ENCODE assay signal across 36 cellular contexts in the genomic region with DNA sequence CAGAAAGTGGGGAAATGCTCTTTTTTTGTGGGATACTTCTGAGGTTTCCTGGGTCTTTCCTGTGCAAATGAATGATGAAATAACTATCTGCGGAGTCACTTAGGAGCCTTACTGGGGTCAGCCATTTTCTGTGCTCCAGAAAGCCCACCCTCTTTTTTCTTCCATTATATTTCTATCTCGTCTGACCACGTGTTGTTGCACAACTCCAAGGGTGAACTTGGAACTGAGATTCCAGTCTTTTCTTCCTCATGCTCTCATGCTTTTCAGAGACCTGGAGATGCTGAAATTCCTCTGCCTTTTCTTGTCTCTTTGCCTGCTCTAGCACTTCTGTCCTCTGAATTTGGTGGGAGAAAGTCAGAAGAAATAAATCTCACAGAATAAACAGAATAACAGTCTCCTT. TPM values are rescaled to one million over a fixed set of nuclear protein-coding genes. Genes with fewer than 3 reads are reported as not detected.
"Had no signal": no experiment of that assay in that cellular context is flagged by ENCODE, and none has a peak within 500 bp of the region (broad histone marks: within the 10 kb centered on the region; RNA-seq: fewer than 3 reads in every experiment).

No MANE protein-coding gene starts in this region.

- H3K36me3 ChIP-seq: adrenal gland, ascending aorta, breast epithelium, esophagus muscularis mucosa, gastrocnemius medialis had no signal

- H3K4me3 ChIP-seq: adrenal gland, ascending aorta, breast epithelium, esophagus muscularis mucosa, gastrocnemius medialis had no signal

- H3K4me3 Mint-ChIP-seq: activated CD4-positive, alpha-beta memory T cell treated with anti-CD3 and anti-CD28 coated beads for 36 hours; activated CD4-positive, alpha-beta T cell treated with anti-CD3 and anti-CD28 coated beads for 36 hours; activated CD4-positive, alpha-beta T cell treated with anti-CD3 and anti-CD28 coated beads, Interleukin-2, amount 10 ng/mL, durations not matched to agents 24 days and 14 days; activated CD8-positive, alpha-beta memory T cell treated with anti-CD3 and anti-CD28 coated beads, Interleukin-2, amount 10 ng/mL, durations not matched to agents 7 days and 5 days; activated CD8-positive, alpha-beta T cell treated with anti-CD3 and anti-CD28 coated beads, Interleukin-2, amount 10 ng/mL, durations not matched to agents 7 days and 5 days; activated naive CD4-positive, alpha-beta T cell treated with anti-CD3 and anti-CD28 coated beads for 36 hours; activated naive CD4-positive, alpha-beta T cell treated with anti-CD3 and anti-CD28 coated beads, Interleukin-2, amount 50 U/mL, for 24 hours; activated naive CD8-positive, alpha-beta T cell treated with anti-CD3 and anti-CD28 coated beads for 36 hours; activated naive CD8-positive, alpha-beta T cell treated with anti-CD3 and anti-CD28 coated beads, Interleukin-2, amount 50 U/mL, for 24 hours; activated T-helper 1 cell treated with anti-CD3 and anti-CD28 coated beads, Interleukin-12 subunit alpha, Interleukin-12 subunit beta, Interleukin-2, Interleukin-4 antibody, amounts not matched to agents 30 ng/mL and 10 ng/mL and 1 ng/mL, durations not matched to agents 14 hours and 24 hours and 36 hours; central memory CD8-positive, alpha-beta T cell; effector memory CD8-positive, alpha-beta T cell had no signal

- H3K9me3 Mint-ChIP-seq: activated CD4-positive, alpha-beta memory T cell treated with anti-CD3 and anti-CD28 coated beads for 36 hours; activated CD4-positive, alpha-beta T cell treated with anti-CD3 and anti-CD28 coated beads, Interleukin-2, amount 10 ng/mL, durations not matched to agents 24 days and 14 days; activated naive CD4-positive, alpha-beta T cell treated with anti-CD3 and anti-CD28 coated beads for 36 hours; activated naive CD4-positive, alpha-beta T cell treated with anti-CD3 and anti-CD28 coated beads, Interleukin-2, amount 50 U/mL, for 24 hours; activated naive CD8-positive, alpha-beta T cell treated with anti-CD3 and anti-CD28 coated beads for 36 hours; activated naive CD8-positive, alpha-beta T cell treated with anti-CD3 and anti-CD28 coated beads, Interleukin-2, amount 50 U/mL, for 24 hours; activated T-helper 1 cell treated with anti-CD3 and anti-CD28 coated beads, Interleukin-12 subunit alpha, Interleukin-12 subunit beta, Interleukin-2, Interleukin-4 antibody, amounts not matched to agents 30 ng/mL and 10 ng/mL and 1 ng/mL, durations not matched to agents 14 hours and 24 hours and 36 hours; activated T-helper 2 cell treated with anti-CD3 and anti-CD28 coated beads, Interferon-gamma antibody, Interleukin-2, Interleukin-4, amounts not matched to agents 10 μg/mL and 5 μg/mL and 100 μg/mL, durations not matched to agents 14 hours and 24 hours and 36 hours; brain; central memory CD8-positive, alpha-beta T cell; effector memory CD8-positive, alpha-beta T cell had no signal

- H3K4me1 Mint-ChIP-seq: activated CD4-positive, alpha-beta T cell treated with anti-CD3 and anti-CD28 coated beads for 36 hours; activated CD4-positive, alpha-beta T cell treated with anti-CD3 and anti-CD28 coated beads, Interleukin-2, amount 10 ng/mL, durations not matched to agents 24 days and 14 days; activated CD8-positive, alpha-beta memory T cell treated with anti-CD3 and anti-CD28 coated beads, Interleukin-2, amount 10 ng/mL, durations not matched to agents 7 days and 5 days; activated naive CD4-positive, alpha-beta T cell treated with anti-CD3 and anti-CD28 coated beads, Interleukin-2, amount 50 U/mL, for 24 hours; activated naive CD8-positive, alpha-beta T cell treated with anti-CD3 and anti-CD28 coated beads for 36 hours; activated naive CD8-positive, alpha-beta T cell treated with anti-CD3 and anti-CD28 coated beads, Interleukin-2, amount 50 U/mL, for 24 hours; central memory CD8-positive, alpha-beta T cell had no signal

- H3K27me3 Mint-ChIP-seq: activated CD4-positive, alpha-beta memory T cell treated with anti-CD3 and anti-CD28 coated beads for 36 hours; activated CD4-positive, alpha-beta T cell treated with anti-CD3 and anti-CD28 coated beads, Interleukin-2, amount 10 ng/mL, durations not matched to agents 24 days and 14 days; brain had no signal

- ATAC-seq: activated CD4-positive, alpha-beta T cell treated with anti-CD3 and anti-CD28 coated beads for 36 hours; activated CD8-positive, alpha-beta memory T cell treated with anti-CD3 and anti-CD28 coated beads, Interleukin-2, amount 10 ng/mL, durations not matched to agents 7 days and 5 days; activated CD8-positive, alpha-beta T cell treated with anti-CD3 and anti-CD28 coated beads, Interleukin-2, amount 10 ng/mL, durations not matched to agents 7 days and 5 days; activated naive CD8-positive, alpha-beta T cell treated with anti-CD3 and anti-CD28 coated beads, Interleukin-2, amount 50 U/mL, for 24 hours; effector memory CD8-positive, alpha-beta T cell; foreskin keratinocyte; gastrocnemius medialis had no signal

- H3K4me1 ChIP-seq: breast epithelium, esophagus muscularis mucosa, foreskin keratinocyte, gastrocnemius medialis had no signal

- H3K27me3 ChIP-seq: adrenal gland, ascending aorta, breast epithelium, esophagus muscularis mucosa, foreskin keratinocyte, gastrocnemius medialis had no signal

- H3K27ac Mint-ChIP-seq: activated CD4-positive, alpha-beta memory T cell treated with anti-CD3 and anti-CD28 coated beads for 36 hours; activated CD4-positive, alpha-beta T cell treated with anti-CD3 and anti-CD28 coated beads for 36 hours; activated CD4-positive, alpha-beta T cell treated with anti-CD3 and anti-CD28 coated beads, Interleukin-2, amount 10 ng/mL, durations not matched to agents 24 days and 14 days; activated CD8-positive, alpha-beta memory T cell treated with anti-CD3 and anti-CD28 coated beads, Interleukin-2, amount 10 ng/mL, durations not matched to agents 7 days and 5 days; activated CD8-positive, alpha-beta T cell treated with anti-CD3 and anti-CD28 coated beads, Interleukin-2, amount 10 ng/mL, durations not matched to agents 7 days and 5 days; activated naive CD4-positive, alpha-beta T cell treated with anti-CD3 and anti-CD28 coated beads for 36 hours; activated naive CD4-positive, alpha-beta T cell treated with anti-CD3 and anti-CD28 coated beads, Interleukin-2, amount 50 U/mL, for 24 hours; activated naive CD8-positive, alpha-beta T cell treated with anti-CD3 and anti-CD28 coated beads for 36 hours; activated naive CD8-positive, alpha-beta T cell treated with anti-CD3 and anti-CD28 coated beads, Interleukin-2, amount 50 U/mL, for 24 hours; activated T-helper 1 cell treated with anti-CD3 and anti-CD28 coated beads, Interleukin-12 subunit alpha, Interleukin-12 subunit beta, Interleukin-2, Interleukin-4 antibody, amounts not matched to agents 30 ng/mL and 10 ng/mL and 1 ng/mL, durations not matched to agents 14 hours and 24 hours and 36 hours; activated T-helper 2 cell treated with anti-CD3 and anti-CD28 coated beads, Interferon-gamma antibody, Interleukin-2, Interleukin-4, amounts not matched to agents 10 μg/mL and 5 μg/mL and 100 μg/mL, durations not matched to agents 14 hours and 24 hours and 36 hours; effector memory CD8-positive, alpha-beta T cell had no signal

- H3K9me3 ChIP-seq: adrenal gland, ascending aorta, breast epithelium, esophagus muscularis mucosa, gastrocnemius medialis had no signal

- DNase-seq: activated CD4-positive, alpha-beta memory T cell treated with anti-CD3 and anti-CD28 coated beads for 36 hours; activated CD4-positive, alpha-beta T cell treated with anti-CD3 and anti-CD28 coated beads for 36 hours; activated CD4-positive, alpha-beta T cell treated with anti-CD3 and anti-CD28 coated beads, Interleukin-2, amount 10 ng/mL, durations not matched to agents 24 days and 14 days; activated CD4-positive, CD25-positive, alpha-beta regulatory T cell; activated CD4-positive, CD25-positive, alpha-beta regulatory T cell treated with anti-CD3 and anti-CD28 coated beads, Interleukin-2, amount 50 U/mL, for 72 hours; activated CD8-positive, alpha-beta memory T cell treated with anti-CD3 and anti-CD28 coated beads, Interleukin-2, amount 10 ng/mL, durations not matched to agents 7 days and 5 days; activated CD8-positive, alpha-beta memory T cell treated with anti-CD3 and anti-CD28 coated beads, Interleukin-2, amount 50 U/mL, for 4 hours; activated CD8-positive, alpha-beta T cell treated with anti-CD3 and anti-CD28 coated beads, Interleukin-2, amount 10 ng/mL, durations not matched to agents 7 days and 5 days; activated effector memory CD4-positive, alpha-beta T cell treated with anti-CD3 and anti-CD28 coated beads, Interleukin-2, amount 50 U/mL, for 16 hours; activated naive CD4-positive, alpha-beta T cell treated with anti-CD3 and anti-CD28 coated beads for 36 hours; activated naive CD8-positive, alpha-beta T cell treated with anti-CD3 and anti-CD28 coated beads for 36 hours; activated naive CD8-positive, alpha-beta T cell treated with anti-CD3 and anti-CD28 coated beads, Interleukin-2, amount 50 U/mL, for 24 hours; activated T-cell treated with anti-CD3 and anti-CD28 coated beads, Interleukin-2, amount 50 U/mL, for 1 hour; activated T-cell treated with anti-CD3 and anti-CD28 coated beads, Interleukin-2, amount 50 U/mL, for 48 hours; cortex of kidney; dermis blood vessel endothelial cell; effector CD4-positive, alpha-beta T cell; effector memory CD8-positive, alpha-beta T cell; erythroblast; foreskin keratinocyte; gastrocnemius medialis; glutamatergic neuron; T-helper 2 cell had no signal

- H3K27ac ChIP-seq: adrenal gland, ascending aorta, breast epithelium, esophagus muscularis mucosa, foreskin keratinocyte, gastrocnemius medialis had no signal

- H3K36me3 Mint-ChIP-seq: activated CD4-positive, alpha-beta memory T cell treated with anti-CD3 and anti-CD28 coated beads for 36 hours; activated CD8-positive, alpha-beta memory T cell treated with anti-CD3 and anti-CD28 coated beads, Interleukin-2, amount 10 ng/mL, durations not matched to agents 7 days and 5 days; activated naive CD4-positive, alpha-beta T cell treated with anti-CD3 and anti-CD28 coated beads, Interleukin-2, amount 50 U/mL, for 24 hours; activated naive CD8-positive, alpha-beta T cell treated with anti-CD3 and anti-CD28 coated beads for 36 hours; brain had no signal

RNA-seq across cellular contexts. Expression of a gene that starts 4.8 kb away (rescaled TPM):
- total RNA-seq: activated CD4-positive, alpha-beta memory T cell treated with anti-CD3 and anti-CD28 coated beads for 36 hours; activated CD4-positive, alpha-beta T cell treated with anti-CD3 and anti-CD28 coated beads for 36 hours; activated CD4-positive, alpha-beta T cell treated with anti-CD3 and anti-CD28 coated beads, Interleukin-2, amount 10 ng/mL, durations not matched to agents 24 days and 14 days; activated CD8-positive, alpha-beta memory T cell treated with anti-CD3 and anti-CD28 coated beads for 36 hours; activated CD8-positive, alpha-beta memory T cell treated with anti-CD3 and anti-CD28 coated beads, Interleukin-2, amount 10 ng/mL, durations not matched to agents 7 days and 5 days; activated CD8-positive, alpha-beta T cell treated with anti-CD3 and anti-CD28 coated beads, Interleukin-2, amount 10 ng/mL, durations not matched to agents 7 days and 5 days; activated naive CD4-positive, alpha-beta T cell treated with anti-CD3 and anti-CD28 coated beads for 36 hours; activated naive CD8-positive, alpha-beta T cell treated with anti-CD3 and anti-CD28 coated beads for 36 hours; activated T-helper 1 cell treated with anti-CD3 and anti-CD28 coated beads, Interleukin-12 subunit alpha, Interleukin-12 subunit beta, Interleukin-2, Interleukin-4 antibody, amounts not matched to agents 30 ng/mL and 10 ng/mL and 1 ng/mL, durations not matched to agents 14 hours and 24 hours and 36 hours; activated T-helper 2 cell treated with anti-CD3 and anti-CD28 coated beads, Interferon-gamma antibody, Interleukin-2, Interleukin-4, amounts not matched to agents 10 μg/mL and 5 μg/mL and 100 μg/mL, durations not matched to agents 14 hours and 24 hours and 36 hours; adrenal gland; ascending aorta; breast epithelium; cardiac septum; cerebellum; dermis blood vessel endothelial cell; esophagus muscularis mucosa; foreskin keratinocyte; gastrocnemius medialis; T-helper 1 cell treated with Interleukin-12 subunit alpha and Interleukin-12 subunit beta and Interleukin-4 antibody, amounts not matched to agents 30 ng/mL and 1 ng/mL, for 36 hours had no signal
- polyA plus RNA-seq: adrenal gland, foreskin keratinocyte had no signal

RNA-seq across cellular contexts. Expression of a gene that starts 44.5 kb away (rescaled TPM):
- total RNA-seq: activated CD4-positive, alpha-beta memory T cell treated with anti-CD3 and anti-CD28 coated beads for 36 hours; activated CD4-positive, alpha-beta T cell treated with anti-CD3 and anti-CD28 coated beads for 36 hours; activated CD4-positive, alpha-beta T cell treated with anti-CD3 and anti-CD28 coated beads, Interleukin-2, amount 10 ng/mL, durations not matched to agents 24 days and 14 days; activated CD8-positive, alpha-beta memory T cell treated with anti-CD3 and anti-CD28 coated beads for 36 hours; activated CD8-positive, alpha-beta memory T cell treated with anti-CD3 and anti-CD28 coated beads, Interleukin-2, amount 10 ng/mL, durations not matched to agents 7 days and 5 days; activated CD8-positive, alpha-beta T cell treated with anti-CD3 and anti-CD28 coated beads, Interleukin-2, amount 10 ng/mL, durations not matched to agents 7 days and 5 days; activated naive CD4-positive, alpha-beta T cell treated with anti-CD3 and anti-CD28 coated beads for 36 hours; activated naive CD8-positive, alpha-beta T cell treated with anti-CD3 and anti-CD28 coated beads for 36 hours; activated T-helper 1 cell treated with anti-CD3 and anti-CD28 coated beads, Interleukin-12 subunit alpha, Interleukin-12 subunit beta, Interleukin-2, Interleukin-4 antibody, amounts not matched to agents 30 ng/mL and 10 ng/mL and 1 ng/mL, durations not matched to agents 14 hours and 24 hours and 36 hours; activated T-helper 2 cell treated with anti-CD3 and anti-CD28 coated beads, Interferon-gamma antibody, Interleukin-2, Interleukin-4, amounts not matched to agents 10 μg/mL and 5 μg/mL and 100 μg/mL, durations not matched to agents 14 hours and 24 hours and 36 hours; adrenal gland; ascending aorta; breast epithelium; cardiac septum; cerebellum; dermis blood vessel endothelial cell; esophagus muscularis mucosa; foreskin keratinocyte; gastrocnemius medialis; T-helper 1 cell treated with Interleukin-12 subunit alpha and Interleukin-12 subunit beta and Interleukin-4 antibody, amounts not matched to agents 30 ng/mL and 1 ng/mL, for 36 hours had no signal
- polyA plus RNA-seq: adrenal gland, foreskin keratinocyte had no signal

RNA-seq across cellular contexts. Expression of a gene that starts 47.2 kb away (rescaled TPM):
- total RNA-seq: activated CD4-positive, alpha-beta memory T cell treated with anti-CD3 and anti-CD28 coated beads for 36 hours; activated CD4-positive, alpha-beta T cell treated with anti-CD3 and anti-CD28 coated beads for 36 hours; activated CD4-positive, alpha-beta T cell treated with anti-CD3 and anti-CD28 coated beads, Interleukin-2, amount 10 ng/mL, durations not matched to agents 24 days and 14 days; activated CD8-positive, alpha-beta memory T cell treated with anti-CD3 and anti-CD28 coated beads for 36 hours; activated CD8-positive, alpha-beta memory T cell treated with anti-CD3 and anti-CD28 coated beads, Interleukin-2, amount 10 ng/mL, durations not matched to agents 7 days and 5 days; activated CD8-positive, alpha-beta T cell treated with anti-CD3 and anti-CD28 coated beads, Interleukin-2, amount 10 ng/mL, durations not matched to agents 7 days and 5 days; activated naive CD4-positive, alpha-beta T cell treated with anti-CD3 and anti-CD28 coated beads for 36 hours; activated naive CD8-positive, alpha-beta T cell treated with anti-CD3 and anti-CD28 coated beads for 36 hours; activated T-helper 1 cell treated with anti-CD3 and anti-CD28 coated beads, Interleukin-12 subunit alpha, Interleukin-12 subunit beta, Interleukin-2, Interleukin-4 antibody, amounts not matched to agents 30 ng/mL and 10 ng/mL and 1 ng/mL, durations not matched to agents 14 hours and 24 hours and 36 hours; activated T-helper 2 cell treated with anti-CD3 and anti-CD28 coated beads, Interferon-gamma antibody, Interleukin-2, Interleukin-4, amounts not matched to agents 10 μg/mL and 5 μg/mL and 100 μg/mL, durations not matched to agents 14 hours and 24 hours and 36 hours; adrenal gland; ascending aorta; breast epithelium; cardiac septum; cerebellum; dermis blood vessel endothelial cell; esophagus muscularis mucosa; foreskin keratinocyte; gastrocnemius medialis; T-helper 1 cell treated with Interleukin-12 subunit alpha and Interleukin-12 subunit beta and Interleukin-4 antibody, amounts not matched to agents 30 ng/mL and 1 ng/mL, for 36 hours had no signal
- polyA plus RNA-seq: adrenal gland, foreskin keratinocyte had no signal

RNA-seq across cellular contexts. Expression of a gene that starts 56.0 kb away (rescaled TPM):
- total RNA-seq: activated CD4-positive, alpha-beta memory T cell treated with anti-CD3 and anti-CD28 coated beads for 36 hours; activated CD4-positive, alpha-beta T cell treated with anti-CD3 and anti-CD28 coated beads for 36 hours; activated CD4-positive, alpha-beta T cell treated with anti-CD3 and anti-CD28 coated beads, Interleukin-2, amount 10 ng/mL, durations not matched to agents 24 days and 14 days; activated CD8-positive, alpha-beta memory T cell treated with anti-CD3 and anti-CD28 coated beads for 36 hours; activated CD8-positive, alpha-beta memory T cell treated with anti-CD3 and anti-CD28 coated beads, Interleukin-2, amount 10 ng/mL, durations not matched to agents 7 days and 5 days; activated CD8-positive, alpha-beta T cell treated with anti-CD3 and anti-CD28 coated beads, Interleukin-2, amount 10 ng/mL, durations not matched to agents 7 days and 5 days; activated naive CD4-positive, alpha-beta T cell treated with anti-CD3 and anti-CD28 coated beads for 36 hours; activated naive CD8-positive, alpha-beta T cell treated with anti-CD3 and anti-CD28 coated beads for 36 hours; activated T-helper 1 cell treated with anti-CD3 and anti-CD28 coated beads, Interleukin-12 subunit alpha, Interleukin-12 subunit beta, Interleukin-2, Interleukin-4 antibody, amounts not matched to agents 30 ng/mL and 10 ng/mL and 1 ng/mL, durations not matched to agents 14 hours and 24 hours and 36 hours; activated T-helper 2 cell treated with anti-CD3 and anti-CD28 coated beads, Interferon-gamma antibody, Interleukin-2, Interleukin-4, amounts not matched to agents 10 μg/mL and 5 μg/mL and 100 μg/mL, durations not matched to agents 14 hours and 24 hours and 36 hours; dermis blood vessel endothelial cell; T-helper 1 cell treated with Interleukin-12 subunit alpha and Interleukin-12 subunit beta and Interleukin-4 antibody, amounts not matched to agents 30 ng/mL and 1 ng/mL, for 36 hours had no signal
